In the genomic region with DNA sequence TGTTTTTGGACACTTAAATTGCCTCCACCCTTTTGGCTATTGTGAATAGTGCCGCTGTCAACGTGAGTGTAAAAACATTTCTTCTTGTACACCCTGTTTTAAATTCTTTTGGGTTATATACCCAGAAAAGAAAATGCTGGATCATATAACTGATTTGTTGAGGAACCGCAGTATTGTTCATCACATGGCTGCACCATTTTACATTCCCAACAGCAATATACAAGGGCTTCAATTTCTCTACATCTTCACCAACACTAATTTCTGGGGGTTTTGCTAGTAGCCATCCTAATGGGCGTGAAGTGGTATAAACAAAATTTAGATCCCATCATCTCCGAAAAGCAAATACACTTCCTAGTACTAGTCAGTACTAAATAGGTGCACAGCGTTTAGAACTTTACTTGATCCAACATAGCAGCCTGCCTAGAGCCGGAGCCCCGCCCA, we compare ENCODE assay signal across 8 cellular contexts. TPM values are rescaled to one million over a fixed set of nuclear protein-coding genes. Genes with fewer than 3 reads are reported as not detected.
A peak's percentile ranks its signal among the peaks of the same experiment; 100 is the strongest.
DNase-seq lines count a peak whose midpoint lies in the region; ATAC-seq and TF ChIP-seq lines count a peak whose summit lies in the region.

No MANE protein-coding gene starts in this region.

- 11 to 25% (median 14%) methylated on average over 6 to 8 of the region's 8 CpGs for WGBS in adrenal gland, 4 donors
- WGBS in liver = 18% methylated on average over 8 of the region's 8 CpGs

- TF ChIP-seq CTCF in adrenal gland (IDR thresholded peaks at IDR 0.05) (no peak), liver (IDR thresholded peaks at IDR 0.05; ENCODE audit: low read depth, low read length, missing input control) (no peak), type B pancreatic cell (conservative IDR thresholded peaks at IDR 0.05) (no peak)

- H3K27ac Mint-ChIP-seq in activated naive CD4-positive, alpha-beta T cell treated with anti-CD3 and anti-CD28 coated beads, Interleukin-2, amount 10 ng/mL, durations not matched to agents 7 days and 5 days = peak overlapping the region; percentile 88
- peak overlapping the region; percentile 98 for H3K27ac Mint-ChIP-seq in type B pancreatic cell

- no peak for TF ChIP-seq RAD21 in liver (IDR thresholded peaks at IDR 0.05)

- DNase-seq in activated naive CD4-positive, alpha-beta T cell treated with anti-CD3 and anti-CD28 coated beads, Interleukin-2, amount 10 ng/mL, durations not matched to agents 7 days and 5 days = no peak
- DNase-seq in activated naive CD4-positive, alpha-beta T cell treated with anti-CD3 and anti-CD28 coated beads, Interleukin-2, amount 50 U/mL, for 16 hours = no peak
- DNase-seq in adrenal gland = no peak
- no peak for DNase-seq in type B pancreatic cell (ENCODE audit: extremely low spot score, unreplicated experiment)
- DNase-seq in occipital lobe (lab: John Stamatoyannopoulos, UW) = no peak
- no peak for DNase-seq in NCI-H1048 (lab: John Stamatoyannopoulos, UW)

- peak overlapping the region in 1 of 2 donors; percentile 33 for H3K9ac ChIP-seq in liver (ENCODE audit: low read depth in 1 of 2, low read length in 2 of 2)

- H3K36me3 ChIP-seq in adrenal gland (replicated peaks in 1 of 2) (peaks cover 0 to 19% of the 10 kb centered on the region in 2 donors), liver (ENCODE audit: control insufficient read depth in 4 of 4, insufficient read depth in 3 of 4, low read depth in 1 of 4, low read length in 3 of 4) (peaks cover 9 to 19% (median 15%) of the 10 kb centered on the region in 4 donors)

- H3K9me3 Mint-ChIP-seq in activated naive CD4-positive, alpha-beta T cell treated with anti-CD3 and anti-CD28 coated beads, Interleukin-2, amount 10 ng/mL, durations not matched to agents 7 days and 5 days = no peaks in the 10 kb centered on the region
- H3K9me3 Mint-ChIP-seq in type B pancreatic cell = no peaks in the 10 kb centered on the region

- H3K27ac ChIP-seq in adrenal gland (peak overlapping the region; percentile 57 to 93 (median 74)), liver (ENCODE audit: low read depth in 1 of 2, low read length in 2 of 2) (peak overlapping the region; percentile 94 to 96)

- peaks cover 15% of the 10 kb centered on the region for H3K36me3 Mint-ChIP-seq in activated naive CD4-positive, alpha-beta T cell treated with anti-CD3 and anti-CD28 coated beads, Interleukin-2, amount 10 ng/mL, durations not matched to agents 7 days and 5 days
- peaks cover 4% of the 10 kb centered on the region for H3K36me3 Mint-ChIP-seq in type B pancreatic cell

- H3K4me1 ChIP-seq in adrenal gland (replicated peaks in 1 of 2) (peaks cover 5 to 13% of the 10 kb centered on the region in 2 donors), liver (ENCODE audit: control insufficient read depth in 4 of 4, insufficient read depth in 4 of 4, low read length in 3 of 4) (peaks cover 6 to 45% (median 25%) of the 10 kb centered on the region in 4 donors)

- peaks cover 25% of the 10 kb centered on the region for H3K4me1 Mint-ChIP-seq in activated naive CD4-positive, alpha-beta T cell treated with anti-CD3 and anti-CD28 coated beads, Interleukin-2, amount 10 ng/mL, durations not matched to agents 7 days and 5 days
- peaks cover 24% of the 10 kb centered on the region for H3K4me1 Mint-ChIP-seq in type B pancreatic cell (ENCODE audit: unreplicated experiment)

- no peak for ATAC-seq in HG03097 (IDR thresholded peaks at IDR 0.05; ENCODE audit: low FRiP score, unreplicated experiment)

- TF ChIP-seq POLR2A in adrenal gland (IDR thresholded peaks at IDR 0.05) = no peak

- no peaks in the 10 kb centered on the region for H3K9me3 ChIP-seq in adrenal gland (replicated peaks in 1 of 3)
- H3K9me3 ChIP-seq in liver (ENCODE audit: control insufficient read depth in 4 of 4, low read length in 3 of 4) = no peaks in the 10 kb centered on the region

- H3K4me3 Mint-ChIP-seq in activated naive CD4-positive, alpha-beta T cell treated with anti-CD3 and anti-CD28 coated beads, Interleukin-2, amount 10 ng/mL, durations not matched to agents 7 days and 5 days = peak overlapping the region; percentile 80
- H3K4me3 Mint-ChIP-seq in type B pancreatic cell = peak overlapping the region; percentile 86

- intact Hi-C loops in adrenal gland (cut with DNase I) = no loop called here

- CTCF ChIA-PET in activated naive CD4-positive, alpha-beta T cell treated with anti-CD3 and anti-CD28 coated beads, Interleukin-2, amount 10 ng/mL, durations not matched to agents 7 days and 5 days (lab: Charles Lee) = no interaction called here

- peak overlapping the region; percentile 19 to 94 (median 86) for H3K4me3 ChIP-seq in adrenal gland
- H3K4me3 ChIP-seq in liver (ENCODE audit: low read depth in 1 of 3, low read length in 3 of 3) = peak overlapping the region; percentile 75 to 87 (median 84)

- peaks cover 4% of the 10 kb centered on the region for H3K27me3 Mint-ChIP-seq in activated naive CD4-positive, alpha-beta T cell treated with anti-CD3 and anti-CD28 coated beads, Interleukin-2, amount 10 ng/mL, durations not matched to agents 7 days and 5 days
- no peaks in the 10 kb centered on the region for H3K27me3 Mint-ChIP-seq in type B pancreatic cell

- H3K27me3 ChIP-seq in adrenal gland (no peaks in the 10 kb centered on the region), liver (ENCODE audit: control insufficient read depth in 4 of 4, insufficient read depth in 4 of 4, low read length in 3 of 4) (no peaks in the 10 kb centered on the region)

TF ChIP-seq in liver, 16 proteins besides CTCF, POLR2A, EP300 and RAD21 (continues in another document):
- TF ChIP-seq, protein P1, sequence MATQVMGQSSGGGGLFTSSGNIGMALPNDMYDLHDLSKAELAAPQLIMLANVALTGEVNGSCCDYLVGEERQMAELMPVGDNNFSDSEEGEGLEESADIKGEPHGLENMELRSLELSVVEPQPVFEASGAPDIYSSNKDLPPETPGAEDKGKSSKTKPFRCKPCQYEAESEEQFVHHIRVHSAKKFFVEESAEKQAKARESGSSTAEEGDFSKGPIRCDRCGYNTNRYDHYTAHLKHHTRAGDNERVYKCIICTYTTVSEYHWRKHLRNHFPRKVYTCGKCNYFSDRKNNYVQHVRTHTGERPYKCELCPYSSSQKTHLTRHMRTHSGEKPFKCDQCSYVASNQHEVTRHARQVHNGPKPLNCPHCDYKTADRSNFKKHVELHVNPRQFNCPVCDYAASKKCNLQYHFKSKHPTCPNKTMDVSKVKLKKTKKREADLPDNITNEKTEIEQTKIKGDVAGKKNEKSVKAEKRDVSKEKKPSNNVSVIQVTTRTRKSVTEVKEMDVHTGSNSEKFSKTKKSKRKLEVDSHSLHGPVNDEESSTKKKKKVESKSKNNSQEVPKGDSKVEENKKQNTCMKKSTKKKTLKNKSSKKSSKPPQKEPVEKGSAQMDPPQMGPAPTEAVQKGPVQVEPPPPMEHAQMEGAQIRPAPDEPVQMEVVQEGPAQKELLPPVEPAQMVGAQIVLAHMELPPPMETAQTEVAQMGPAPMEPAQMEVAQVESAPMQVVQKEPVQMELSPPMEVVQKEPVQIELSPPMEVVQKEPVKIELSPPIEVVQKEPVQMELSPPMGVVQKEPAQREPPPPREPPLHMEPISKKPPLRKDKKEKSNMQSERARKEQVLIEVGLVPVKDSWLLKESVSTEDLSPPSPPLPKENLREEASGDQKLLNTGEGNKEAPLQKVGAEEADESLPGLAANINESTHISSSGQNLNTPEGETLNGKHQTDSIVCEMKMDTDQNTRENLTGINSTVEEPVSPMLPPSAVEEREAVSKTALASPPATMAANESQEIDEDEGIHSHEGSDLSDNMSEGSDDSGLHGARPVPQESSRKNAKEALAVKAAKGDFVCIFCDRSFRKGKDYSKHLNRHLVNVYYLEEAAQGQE (IDR thresholded peaks at IDR 0.05) = no peak
- TF ChIP-seq FOXA2 (IDR thresholded peaks at IDR 0.05) (no peak), YY1 (IDR thresholded peaks at IDR 0.05) (no peak), HNF4G (IDR thresholded peaks at IDR 0.05) (no peak), SP1 (IDR thresholded peaks at IDR 0.05) (no peak), EGR1 (IDR thresholded peaks at IDR 0.05; ENCODE audit: low read depth in 2 of 2) (no peak), TAF1 (conservative IDR thresholded peaks at IDR 0.05) (no peak), JUND (IDR thresholded peaks at IDR 0.05) (no peak)
- TF ChIP-seq, protein P2, sequence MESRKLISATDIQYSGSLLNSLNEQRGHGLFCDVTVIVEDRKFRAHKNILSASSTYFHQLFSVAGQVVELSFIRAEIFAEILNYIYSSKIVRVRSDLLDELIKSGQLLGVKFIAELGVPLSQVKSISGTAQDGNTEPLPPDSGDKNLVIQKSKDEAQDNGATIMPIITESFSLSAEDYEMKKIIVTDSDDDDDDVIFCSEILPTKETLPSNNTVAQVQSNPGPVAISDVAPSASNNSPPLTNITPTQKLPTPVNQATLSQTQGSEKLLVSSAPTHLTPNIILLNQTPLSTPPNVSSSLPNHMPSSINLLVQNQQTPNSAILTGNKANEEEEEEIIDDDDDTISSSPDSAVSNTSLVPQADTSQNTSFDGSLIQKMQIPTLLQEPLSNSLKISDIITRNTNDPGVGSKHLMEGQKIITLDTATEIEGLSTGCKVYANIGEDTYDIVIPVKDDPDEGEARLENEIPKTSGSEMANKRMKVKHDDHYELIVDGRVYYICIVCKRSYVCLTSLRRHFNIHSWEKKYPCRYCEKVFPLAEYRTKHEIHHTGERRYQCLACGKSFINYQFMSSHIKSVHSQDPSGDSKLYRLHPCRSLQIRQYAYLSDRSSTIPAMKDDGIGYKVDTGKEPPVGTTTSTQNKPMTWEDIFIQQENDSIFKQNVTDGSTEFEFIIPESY (IDR thresholded peaks at IDR 0.05) = no peak
- TF ChIP-seq, protein P3, sequence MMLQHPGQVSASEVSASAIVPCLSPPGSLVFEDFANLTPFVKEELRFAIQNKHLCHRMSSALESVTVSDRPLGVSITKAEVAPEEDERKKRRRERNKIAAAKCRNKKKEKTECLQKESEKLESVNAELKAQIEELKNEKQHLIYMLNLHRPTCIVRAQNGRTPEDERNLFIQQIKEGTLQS (IDR thresholded peaks at IDR 0.05) = no peak

RNA-seq across cellular contexts. Expression of a gene that starts 0.6 kb away (rescaled TPM):
- total RNA-seq in adrenal gland (10 to 100 TPM; 17.2 to 36.3 (median 22.1) TPM), liver (10 to 100 TPM; 16.0 to 33.4 TPM), type B pancreatic cell (ENCODE audit: low replicate concordance) (50.3 and 56.2 TPM in 2 replicates), occipital lobe (18.9 TPM)
- polyA plus RNA-seq in adrenal gland (10 to 100 TPM; 22.4 to 32.4 (median 27.2) TPM), liver (10 to 100 TPM; 29.6 to 90.8 TPM)

RNA-seq across cellular contexts. Expression of a gene that starts 39.4 kb away (rescaled TPM):
- total RNA-seq in adrenal gland = 10 to 100 TPM in 6 of 8 donors, 1 to 10 TPM in 2; 6.4 to 34.5 (median 17.7) TPM
- 10 to 100 TPM; 10.7 to 18.4 (median 13.6) TPM for polyA plus RNA-seq in adrenal gland
- total RNA-seq in liver = 10 to 100 TPM; 89.8 to 94.8 TPM
- polyA plus RNA-seq in liver = 10 to 100 TPM; 53.5 to 86.3 TPM
- total RNA-seq in type B pancreatic cell (ENCODE audit: low replicate concordance) = 51.8 and 62.9 TPM in 2 replicates
- 1,207 TPM for total RNA-seq in occipital lobe

RNA-seq across cellular contexts. Expression of a gene that starts 49.6 kb away (rescaled TPM):
- total RNA-seq in adrenal gland = 10 to 100 TPM; 17.9 to 21.7 (median 20.3) TPM
- 10 to 100 TPM; 18.9 to 20.9 (median 20.9) TPM for polyA plus RNA-seq in adrenal gland
- total RNA-seq in liver = 10 to 100 TPM; 14.0 to 27.2 TPM
- polyA plus RNA-seq in liver = 10 to 100 TPM in 1 of 2 donors, 1 to 10 TPM in 1; 6.7 to 12.6 TPM
- total RNA-seq in type B pancreatic cell (ENCODE audit: low replicate concordance) = 14.7 and 16.3 TPM in 2 replicates
- total RNA-seq in occipital lobe = 5.3 TPM

Comparison
In these comparisons a context has a peak if more than half of its experiments do, and no peak if none do; other contexts are left out.
1. RNA of a gene that starts 39.4 kb away (total RNA-seq): 1,207 TPM in occipital lobe (single experiment); 89.8 to 94.8 TPM in liver, 51.8 to 62.9 TPM in type B pancreatic cell and 6.4 to 34.5 TPM in adrenal gland; every median in the first group is over 10 times any median in the second.